ENCODE assay signal across 16 cellular contexts in genomic region chr10:132096863-132097478, GRCh38. TPM values are rescaled to one million over a fixed set of nuclear protein-coding genes. Genes with fewer than 3 reads are reported as not detected.
A peak's percentile ranks its signal among the peaks of the same experiment; 100 is the strongest.
DNase-seq lines count a peak whose midpoint lies in the region; ATAC-seq and TF ChIP-seq lines count a peak whose summit lies in the region.
"Had no signal": no experiment of that assay in that cellular context is flagged by ENCODE, and none has a peak within 500 bp of the region (broad histone marks: within the 10 kb centered on the region; RNA-seq: fewer than 3 reads in every experiment).

No MANE protein-coding gene starts in this region.

- H3K27ac ChIP-seq in H9 (ENCODE audit: insufficient read length, low read depth, low read length) (no peak overlapping the region), hepatocyte (no peak overlapping the region)
- H3K27ac ChIP-seq: 22Rv1, SK-N-MC had no signal

- no peak overlapping the region for H3K56ac ChIP-seq in H9 (ENCODE audit: insufficient read length, low read depth, low read length)

- no peak overlapping the region; the same call in 1 of the 2 replicates for H3K14ac ChIP-seq in H9 (ENCODE audit: insufficient read depth, low read length)

- no peaks in the 10 kb centered on the region for H3K36me3 ChIP-seq in hepatocyte (replicated peaks; ENCODE audit: insufficient read depth, low read depth)

- no peak overlapping the region for H3T11ph ChIP-seq in H9 (ENCODE audit: low read length)

- H2BK20ac ChIP-seq in H9 (ENCODE audit: low read depth, low read length, poor library complexity, severe bottlenecking), result no peak overlapping the region

- no peak overlapping the region for H3K9ac ChIP-seq in H9 (ENCODE audit: extremely low read depth, insufficient read length, low read length)

- H3K4me2 ChIP-seq in H9 (ENCODE audit: insufficient read depth, insufficient read length, low read length) (no peak overlapping the region), hepatocyte (no peak overlapping the region)

- H3K9me2 ChIP-seq in hepatocyte (replicated peaks; ENCODE audit: insufficient read depth), result no peaks in the 10 kb centered on the region

- H3K27ac Mint-ChIP-seq in activated CD4-positive, alpha-beta T cell treated with anti-CD3 and anti-CD28 coated beads, Interleukin-2, amount 10 ng/mL, durations not matched to agents 24 days and 14 days, result no peak overlapping the region
- H3K27ac Mint-ChIP-seq in H9, result peak overlapping the region in 1 of 3 experiments; percentile 83; a peak in 1 of 7 replicates
- H3K27ac Mint-ChIP-seq: HFFc6 had no signal

- no peak overlapping the region for H4K91ac ChIP-seq in H9 (ENCODE audit: insufficient read length, low read depth, low read length)

- no CpG with 5 or more reads among the region's 22 CpGs for WGBS in H9 (ENCODE audit: extremely low coverage, insufficient read length, low lambda C conversion rate)
- WGBS in hepatocyte (ENCODE audit: low lambda C conversion rate, missing lambda C conversion rate), result 95% methylated on average over 22 of the region's 22 CpGs

- H3K27me3 ChIP-seq in H9 (ENCODE audit: insufficient read depth, low read length), result no peaks in the 10 kb centered on the region
- H3K27me3 ChIP-seq in hepatocyte, result no peaks in the 10 kb centered on the region

- TF ChIP-seq CTCF in H9 (conservative IDR thresholded peaks at IDR 0.05) (no peak), hepatocyte (IDR thresholded peaks at IDR 0.05; ENCODE audit: poor library complexity) (no peak)

- no peak overlapping the region for H3K4ac ChIP-seq in H9 (ENCODE audit: low read depth, low read length)

- H3K4me3 ChIP-seq in hepatocyte, result no peak overlapping the region
- H3K4me3 ChIP-seq: SK-N-MC had no signal

- no peak overlapping the region for H2BK15ac ChIP-seq in H9 (ENCODE audit: low read depth, low read length)

- no peak overlapping the region for H2BK5ac ChIP-seq in H9 (ENCODE audit: insufficient read length, low read length)

- H3K23ac ChIP-seq in H9 (ENCODE audit: insufficient read length, low read depth, low read length), result no peak overlapping the region

- no peak overlapping the region for H2AK5ac ChIP-seq in H9 (ENCODE audit: insufficient read length, low read length)

- no peak overlapping the region for H4K5ac ChIP-seq in H9 (ENCODE audit: insufficient read length, low read depth, low read length)

- H3K9me3 ChIP-seq in H9 (ENCODE audit: control insufficient read depth, low read depth, low read length) (no peaks in the 10 kb centered on the region), hepatocyte (ENCODE audit: low read depth) (no peaks in the 10 kb centered on the region)

- H3K27me3 Mint-ChIP-seq in activated CD4-positive, alpha-beta T cell treated with anti-CD3 and anti-CD28 coated beads, Interleukin-2, amount 10 ng/mL, durations not matched to agents 24 days and 14 days, result peaks cover 9% of the 10 kb centered on the region
- H3K27me3 Mint-ChIP-seq in H9 (ENCODE audit: low read depth), result peaks cover 9% of the 10 kb centered on the region

- H3K23me2 ChIP-seq in H9 (ENCODE audit: insufficient read length, low read depth, low read length, poor library complexity, severe bottlenecking), result no peaks in the 10 kb centered on the region

- intact Hi-C loops in activated CD4-positive, alpha-beta T cell treated with anti-CD3 and anti-CD28 coated beads, Interleukin-2, amount 10 ng/mL, durations not matched to agents 24 days and 14 days (cut with micrococcal nuclease), result no loop called here
- intact Hi-C loops in posterior vena cava (cut with DNase I), result no loop called here

- H3K9me3 Mint-ChIP-seq in activated CD4-positive, alpha-beta T cell treated with anti-CD3 and anti-CD28 coated beads, Interleukin-2, amount 10 ng/mL, durations not matched to agents 24 days and 14 days, result no peaks in the 10 kb centered on the region
- H3K9me3 Mint-ChIP-seq in H9, result peaks cover 14 to 20% of the 10 kb centered on the region in 2 experiments

- ATAC-seq in left lobe of liver (no peak), GM18873 (IDR thresholded peaks at IDR 0.05; ENCODE audit: low FRiP score, unreplicated experiment) (no peak), HG02852 (IDR thresholded peaks at IDR 0.05; ENCODE audit: unreplicated experiment) (no peak)

- H2BK120ac ChIP-seq in H9 (ENCODE audit: low read depth, low read length, poor library complexity, severe bottlenecking), result no peak overlapping the region

- no peak overlapping the region for H3K4me3 Mint-ChIP-seq in activated CD4-positive, alpha-beta T cell treated with anti-CD3 and anti-CD28 coated beads, Interleukin-2, amount 10 ng/mL, durations not matched to agents 24 days and 14 days
- no peak overlapping the region for H3K4me3 Mint-ChIP-seq in H9
- H3K4me3 Mint-ChIP-seq: CD14-positive monocyte, HFFc6 had no signal

- H3K79me1 ChIP-seq in H9 (ENCODE audit: insufficient read depth, low read depth, low read length, poor library complexity, severe bottlenecking), result no peaks in the 10 kb centered on the region

- H4K20me1 ChIP-seq in H9 (ENCODE audit: control insufficient read depth, insufficient read depth, insufficient read length) (no peaks in the 10 kb centered on the region), hepatocyte (ENCODE audit: insufficient read depth, poor library complexity, severe bottlenecking) (no peaks in the 10 kb centered on the region)

- peaks cover 17% of the 10 kb centered on the region for H3K4me1 Mint-ChIP-seq in activated CD4-positive, alpha-beta T cell treated with anti-CD3 and anti-CD28 coated beads, Interleukin-2, amount 10 ng/mL, durations not matched to agents 24 days and 14 days
- peaks cover 0 to 2% of the 10 kb centered on the region in 2 experiments; a peak in 1 of 4 replicates for H3K4me1 Mint-ChIP-seq in H9
- H3K4me1 Mint-ChIP-seq: CD14-positive monocyte had no signal

- H3K36me3 Mint-ChIP-seq in activated CD4-positive, alpha-beta T cell treated with anti-CD3 and anti-CD28 coated beads, Interleukin-2, amount 10 ng/mL, durations not matched to agents 24 days and 14 days (ENCODE audit: low read depth), result no peaks in the 10 kb centered on the region
- H3K36me3 Mint-ChIP-seq in H9 (ENCODE audit: insufficient read depth in 1 of 3, low read depth in 3 of 3), result peaks cover 7 to 19% (median 8%) of the 10 kb centered on the region in 3 experiments; a peak in 6 of 7 replicates
- H3K36me3 Mint-ChIP-seq: CD14-positive monocyte had no signal

- H3K79me2 ChIP-seq in H9 (ENCODE audit: insufficient read depth, low read length), result no peaks in the 10 kb centered on the region
- H3K79me2 ChIP-seq in hepatocyte, result no peaks in the 10 kb centered on the region

- peak; percentile 54 for DNase-seq in activated CD4-positive, alpha-beta T cell treated with anti-CD3 and anti-CD28 coated beads, Interleukin-2, amount 10 ng/mL, durations not matched to agents 24 days and 14 days
- DNase-seq in activated CD4-positive, alpha-beta T cell treated with anti-CD3 and anti-CD28 coated beads for 48 hours, result no peak
- peak; percentile 24 for DNase-seq in H9
- DNase-seq in hepatocyte (ENCODE audit: low spot score), result peak; percentile 2
- peak; percentile 49 for DNase-seq in posterior vena cava (ENCODE audit: low spot score)
- no peak for DNase-seq in left lobe of liver (ENCODE audit: low spot score)
- DNase-seq: NCI-H1694 treated with DMSO at 0.1 percent for 48 hours, NCI-H2227 treated with DMSO at 0.1 percent for 48 hours, NCI-H510A had no signal

- H2BK12ac ChIP-seq in H9 (ENCODE audit: insufficient read length, low read depth, low read length), result no peak overlapping the region

- H2AFZ ChIP-seq in H9 (ENCODE audit: low read length), result no peak overlapping the region
- H2AFZ ChIP-seq in hepatocyte, result no peak overlapping the region

- H4K8ac ChIP-seq in H9 (replicated peaks; ENCODE audit: insufficient read length, low read depth, low read length), result no peak overlapping the region

- no peak overlapping the region for H3K18ac ChIP-seq in H9 (ENCODE audit: insufficient read length, low read depth, low read length)

- H3K4me1 ChIP-seq in H9 (ENCODE audit: insufficient read depth, low read length) (no peaks in the 10 kb centered on the region), hepatocyte (ENCODE audit: insufficient read depth) (no peaks in the 10 kb centered on the region)

RNA-seq across cellular contexts. Expression of gene JAKMIP3, which starts 31.2 kb away (rescaled TPM):
- total RNA-seq in activated CD4-positive, alpha-beta T cell treated with anti-CD3 and anti-CD28 coated beads, Interleukin-2, amount 10 ng/mL, durations not matched to agents 24 days and 14 days, result 1.2 and 1.3 TPM in 2 replicates
- 0.50 and 0.55 TPM in 2 replicates for total RNA-seq in H9 (2021)
- total RNA-seq in hepatocyte, result 0.10 and 0.32 TPM in 2 replicates
- 0.02 and 0.56 TPM in 2 replicates for polyA plus RNA-seq in hepatocyte
- total RNA-seq in posterior vena cava, result under 1 TPM; 0.60 to 0.62 TPM
- 0.28 TPM for total RNA-seq in left lobe of liver
- total RNA-seq: MCF 10A had no signal
- polyA plus RNA-seq: CD14-positive monocyte had no signal

Comparison
In these comparisons a context has a peak if more than half of its experiments do, and no peak if none do; other contexts are left out.
1. DNase-seq: peak in activated CD4-positive, alpha-beta T cell treated with anti-CD3 and anti-CD28 coated beads, Interleukin-2, amount 10 ng/mL, durations not matched to agents 24 days and 14 days (single experiment), H9 (single experiment), hepatocyte (single experiment) and posterior vena cava (single experiment); none in activated CD4-positive, alpha-beta T cell treated with anti-CD3 and anti-CD28 coated beads for 48 hours (single experiment) and left lobe of liver (single experiment).